Comparison of ENCODE assay signal across 16 cellular contexts in the genomic region with DNA sequence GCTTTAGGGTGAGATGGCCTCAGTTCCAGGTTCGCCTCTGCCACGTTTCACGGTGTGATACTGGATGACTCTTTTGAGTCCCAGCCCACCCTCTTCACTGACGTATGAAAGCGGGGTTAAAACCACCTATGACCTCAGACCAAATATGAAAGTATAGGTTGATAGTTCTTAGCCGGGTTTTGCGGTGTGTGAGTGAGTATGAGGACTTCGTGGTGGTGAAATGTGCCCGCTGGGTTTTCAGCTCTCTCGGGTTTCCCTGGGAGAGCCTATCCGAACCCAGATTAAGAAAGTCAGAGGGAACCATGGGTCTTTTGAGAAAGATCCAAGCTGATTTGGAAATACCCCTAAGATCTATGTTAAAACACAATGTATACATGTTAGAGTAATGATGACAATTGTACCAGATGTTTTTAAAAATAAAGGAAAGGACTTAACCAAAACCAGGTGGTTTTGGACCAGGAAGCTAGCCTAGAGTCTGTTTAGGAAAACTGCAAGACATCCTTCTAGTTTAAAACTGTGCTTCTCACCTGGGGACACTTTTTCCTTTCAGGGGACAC. TPM values are rescaled to one million over a fixed set of nuclear protein-coding genes. Genes with fewer than 3 reads are reported as not detected.
DNase-seq lines count a peak whose midpoint lies in the region; ATAC-seq and TF ChIP-seq lines count a peak whose summit lies in the region.
"Had no signal": no experiment of that assay in that cellular context is flagged by ENCODE, and none has a peak within 500 bp of the region (broad histone marks: within the 10 kb centered on the region; RNA-seq: fewer than 3 reads in every experiment).

No MANE protein-coding gene starts in this region.

- H3K9me3 Mint-ChIP-seq in CD8-positive, alpha-beta T cell: no peaks in the 10 kb centered on the region
- H3K9me3 Mint-ChIP-seq in central memory CD8-positive, alpha-beta T cell: no peaks in the 10 kb centered on the region
- H3K9me3 Mint-ChIP-seq: activated CD4-positive, alpha-beta T cell treated with anti-CD3 and anti-CD28 coated beads, Interleukin-2, amount 10 ng/mL, durations not matched to agents 24 days and 14 days had no signal

- peak; percentile 74 for ATAC-seq in CD8-positive, alpha-beta T cell
- ATAC-seq in HG02885 (IDR thresholded peaks at IDR 0.05; ENCODE audit: poor library complexity, unreplicated experiment): peak; percentile 66
- peak; percentile 80 for ATAC-seq in central memory CD8-positive, alpha-beta T cell (replicated peaks; ENCODE audit: extremely low read depth, poor library complexity, severe bottlenecking)

- H3K27ac ChIP-seq in CD8-positive, alpha-beta T cell (ENCODE audit: low read depth, low read length): no peak overlapping the region
- H3K27ac ChIP-seq in neuronal stem cell (replicated peaks; ENCODE audit: low read length): no peak overlapping the region
- H3K27ac ChIP-seq in trophoblast cell (ENCODE audit: low read depth, low read length): no peak overlapping the region
- no peak overlapping the region for H3K27ac ChIP-seq in effector memory CD4-positive, alpha-beta T cell (ENCODE audit: insufficient read depth, low read length, poor library complexity, severe bottlenecking)
- H3K27ac ChIP-seq: KMS-11, left ventricle myocardium inferior, tibial artery had no signal

- H2BK120ac ChIP-seq in neuronal stem cell (ENCODE audit: low read depth, low read length) (no peak overlapping the region), trophoblast cell (ENCODE audit: insufficient read depth, low read length, poor library complexity) (no peak overlapping the region)

- TF ChIP-seq CTCF in CD8-positive, alpha-beta T cell (IDR thresholded peaks at IDR 0.05): no peak

- no peak overlapping the region for H3K18ac ChIP-seq in neuronal stem cell (ENCODE audit: low read length)
- H3K18ac ChIP-seq in trophoblast cell (ENCODE audit: low read length): no peak overlapping the region

- peaks cover 25% of the 10 kb centered on the region for H3K4me1 Mint-ChIP-seq in CD8-positive, alpha-beta T cell (ENCODE audit: low read depth)
- peaks cover 49% of the 10 kb centered on the region for H3K4me1 Mint-ChIP-seq in central memory CD8-positive, alpha-beta T cell

- no peak overlapping the region for H2BK15ac ChIP-seq in neuronal stem cell (ENCODE audit: low read length)

- no peak overlapping the region for H3K4me2 ChIP-seq in neuronal stem cell (ENCODE audit: insufficient read depth, low read length, poor library complexity, severe bottlenecking)
- H3K4me2 ChIP-seq in trophoblast cell (ENCODE audit: low read length): no peak overlapping the region
- H3K4me2 ChIP-seq: KMS-11 had no signal

- no peaks in the 10 kb centered on the region for H3K27me3 Mint-ChIP-seq in CD8-positive, alpha-beta T cell (ENCODE audit: low read depth)
- no peaks in the 10 kb centered on the region for H3K27me3 Mint-ChIP-seq in central memory CD8-positive, alpha-beta T cell
- H3K27me3 Mint-ChIP-seq: activated CD4-positive, alpha-beta T cell treated with anti-CD3 and anti-CD28 coated beads, Interleukin-2, amount 10 ng/mL, durations not matched to agents 24 days and 14 days had no signal

- H3K4me1 ChIP-seq in CD8-positive, alpha-beta T cell (ENCODE audit: insufficient read depth, low read length): no peaks in the 10 kb centered on the region
- H3K4me1 ChIP-seq in neuronal stem cell (ENCODE audit: control insufficient read depth in 2 of 2, insufficient read depth in 1 of 2, low read depth in 1 of 2, low read length in 2 of 2) (peaks cover 0 to 8% of the 10 kb centered on the region in 2 donors), trophoblast cell (ENCODE audit: control insufficient read depth in 1 of 2, insufficient read depth in 2 of 2, low read length in 2 of 2) (peaks cover 9 to 16% of the 10 kb centered on the region in 2 experiments)
- H3K4me1 ChIP-seq in effector memory CD4-positive, alpha-beta T cell (ENCODE audit: control insufficient read depth, insufficient read depth, low read length, poor library complexity, severe bottlenecking): no peaks in the 10 kb centered on the region
- H3K4me1 ChIP-seq: tibial artery had no signal

- CTCF ChIA-PET in CD8-positive, alpha-beta T cell (lab: Charles Lee): interaction anchor here (1.5 kb wide), 1 partner anchor 19 kb away, joined by 5 read pairs; no protein-coding TSS in a partner anchor

- H3K9ac ChIP-seq in neuronal stem cell (ENCODE audit: low read depth, low read length, poor library complexity) (no peak overlapping the region), trophoblast cell (ENCODE audit: low read length) (no peak overlapping the region)
- H3K9ac ChIP-seq: KMS-11 had no signal

- no peaks in the 10 kb centered on the region for H3K79me2 ChIP-seq in trophoblast cell (ENCODE audit: control insufficient read depth, insufficient read depth, low read length, poor library complexity)

- H3K36me3 Mint-ChIP-seq in CD8-positive, alpha-beta T cell: peaks cover 68% of the 10 kb centered on the region
- H3K36me3 Mint-ChIP-seq in central memory CD8-positive, alpha-beta T cell (ENCODE audit: insufficient read depth): peaks cover 12% of the 10 kb centered on the region

- H3K4me3 ChIP-seq in CD8-positive, alpha-beta T cell (ENCODE audit: low read depth, low read length): no peak overlapping the region
- H3K4me3 ChIP-seq in neuronal stem cell (ENCODE audit: low read length in 2 of 2): no peak overlapping the region
- no peak overlapping the region for H3K4me3 ChIP-seq in trophoblast cell (ENCODE audit: low read depth, low read length)
- no peak overlapping the region for H3K4me3 ChIP-seq in effector memory CD4-positive, alpha-beta T cell (ENCODE audit: insufficient read depth, low read depth, low read length, poor library complexity, severe bottlenecking)
- H3K4me3 ChIP-seq: adrenal gland, left ventricle myocardium inferior, tibial artery had no signal

- H2AK5ac ChIP-seq in neuronal stem cell (ENCODE audit: low read depth, low read length) (no peak overlapping the region), trophoblast cell (ENCODE audit: low read length) (no peak overlapping the region)

- no peaks in the 10 kb centered on the region for H3K27me3 ChIP-seq in CD8-positive, alpha-beta T cell (ENCODE audit: insufficient read depth, low read length)
- H3K27me3 ChIP-seq in neuronal stem cell (ENCODE audit: control insufficient read depth in 3 of 3, insufficient read depth in 3 of 3, low read depth in 1 of 3, low read length in 3 of 3) (no peaks in the 10 kb centered on the region), trophoblast cell (ENCODE audit: insufficient read depth, low read length) (no peaks in the 10 kb centered on the region)
- H3K27me3 ChIP-seq in effector memory CD4-positive, alpha-beta T cell (replicated peaks; ENCODE audit: control insufficient read depth, insufficient read depth, low read length, poor library complexity, severe bottlenecking): no peaks in the 10 kb centered on the region
- H3K27me3 ChIP-seq: adrenal gland, BE2C, tibial artery had no signal

- peak overlapping the region; percentile 74 for H3K27ac Mint-ChIP-seq in CD8-positive, alpha-beta T cell
- peak overlapping the region; percentile 79 for H3K27ac Mint-ChIP-seq in central memory CD8-positive, alpha-beta T cell (ENCODE audit: low read depth)
- H3K27ac Mint-ChIP-seq: activated CD4-positive, alpha-beta T cell treated with anti-CD3 and anti-CD28 coated beads, Interleukin-2, amount 10 ng/mL, durations not matched to agents 24 days and 14 days had no signal

- peak overlapping the region; percentile 5 for H3K23ac ChIP-seq in neuronal stem cell (ENCODE audit: low read depth, low read length, poor library complexity)
- H3K23ac ChIP-seq in trophoblast cell (ENCODE audit: low read length): no peak overlapping the region

- H3K79me1 ChIP-seq in neuronal stem cell (ENCODE audit: low read depth, low read length): no peaks in the 10 kb centered on the region
- H3K79me1 ChIP-seq in trophoblast cell (ENCODE audit: low read length): no peaks in the 10 kb centered on the region

- H2AFZ ChIP-seq in neuronal stem cell (ENCODE audit: low read length) (no peak overlapping the region), trophoblast cell (ENCODE audit: insufficient read depth, low read length, poor library complexity) (no peak overlapping the region)

- peak in 4 of 7 experiments; percentile 7 to 61 (median 32) for DNase-seq in CD8-positive, alpha-beta T cell
- peak in 1 of 2 donors; percentile 26 for DNase-seq in central memory CD8-positive, alpha-beta T cell (ENCODE audit: low spot score in 2 of 2)
- DNase-seq in neuronal stem cell (ENCODE audit: low spot score) (no peak), trophoblast cell (no peak)
- no peak for DNase-seq in effector memory CD4-positive, alpha-beta T cell
- DNase-seq in stimulated activated naive CD4-positive, alpha-beta T cell (lab: John Stamatoyannopoulos, UW): no peak
- DNase-seq: activated CD4-positive, alpha-beta T cell treated with anti-CD3 and anti-CD28 coated beads, Interleukin-2, amount 10 ng/mL, durations not matched to agents 24 days and 14 days; BE2C; left ventricle myocardium inferior; NCI-H2081 treated with DMSO at 0.1 percent for 48 hours; nucleus accumbens; stimulated activated CD4-positive, alpha-beta T cell treated with anti-CD3 and anti-CD28 coated beads, Interleukin-12 subunit alpha, Interleukin-12 subunit beta, amount 100 ng/mL, for 4 hours had no signal

- no peaks in the 10 kb centered on the region for H3K9me3 ChIP-seq in CD8-positive, alpha-beta T cell (ENCODE audit: low read length)
- H3K9me3 ChIP-seq in neuronal stem cell (replicated peaks in 1 of 2; ENCODE audit: control insufficient read depth in 2 of 2, insufficient read depth in 1 of 2, low read depth in 1 of 2, low read length in 2 of 2) (no peaks in the 10 kb centered on the region), trophoblast cell (ENCODE audit: insufficient read depth, low read depth, low read length) (peaks cover 1% of the 10 kb centered on the region)
- H3K9me3 ChIP-seq in effector memory CD4-positive, alpha-beta T cell (ENCODE audit: control insufficient read depth, low read length): no peaks in the 10 kb centered on the region
- H3K9me3 ChIP-seq: adrenal gland, BE2C, left ventricle myocardium inferior, tibial artery had no signal

- no peak overlapping the region for H3K4me3 Mint-ChIP-seq in CD8-positive, alpha-beta T cell
- no peak overlapping the region for H3K4me3 Mint-ChIP-seq in central memory CD8-positive, alpha-beta T cell
- H3K4me3 Mint-ChIP-seq: activated CD4-positive, alpha-beta T cell treated with anti-CD3 and anti-CD28 coated beads, Interleukin-2, amount 10 ng/mL, durations not matched to agents 24 days and 14 days had no signal

- H4K8ac ChIP-seq in neuronal stem cell (ENCODE audit: low read depth, low read length): no peak overlapping the region
- H4K8ac ChIP-seq in trophoblast cell (ENCODE audit: low read depth, low read length): no peak overlapping the region

- H3K14ac ChIP-seq in neuronal stem cell (ENCODE audit: low read length) (no peak overlapping the region), trophoblast cell (ENCODE audit: low read length) (no peak overlapping the region)

- POLR2A ChIA-PET in CD8-positive, alpha-beta T cell (lab: Charles Lee): interaction anchor here (1.3 kb wide), 1 partner anchor 25 kb away, joined by 3 read pairs; a partner anchor contains a TSS

- intact Hi-C loops in CD8-positive, alpha-beta T cell (cut with DNase I, micrococcal nuclease): no loop called here

- WGBS in neuronal stem cell (ENCODE audit: extremely low coverage in 2 of 2, insufficient read length in 2 of 2, insufficient replicate concordance in 1 of 2), 2 donors: no CpG with 5 or more reads among the region's 11 CpGs
- no CpG with 5 or more reads among the region's 11 CpGs for WGBS in trophoblast cell (ENCODE audit: extremely low coverage, insufficient coverage, insufficient read length)

- no peak overlapping the region for H2BK5ac ChIP-seq in neuronal stem cell (ENCODE audit: low read length)
- H2BK5ac ChIP-seq in trophoblast cell (ENCODE audit: low read depth, low read length, poor library complexity): no peak overlapping the region

- H4K91ac ChIP-seq in neuronal stem cell (ENCODE audit: low read depth, low read length, poor library complexity) (no peak overlapping the region), trophoblast cell (ENCODE audit: low read depth, low read length) (no peak overlapping the region)

- H3K36me3 ChIP-seq in CD8-positive, alpha-beta T cell (ENCODE audit: insufficient read depth, low read length): no peaks in the 10 kb centered on the region
- peaks cover 3 to 15% of the 10 kb centered on the region in 2 donors for H3K36me3 ChIP-seq in neuronal stem cell (replicated peaks in 1 of 2; ENCODE audit: control insufficient read depth in 2 of 2, insufficient read depth in 2 of 2, low read length in 2 of 2)
- peaks cover 6% of the 10 kb centered on the region in 2 experiments for H3K36me3 ChIP-seq in trophoblast cell (ENCODE audit: control insufficient read depth in 1 of 2, insufficient read depth in 2 of 2, low read length in 2 of 2)
- peaks cover 27% of the 10 kb centered on the region for H3K36me3 ChIP-seq in effector memory CD4-positive, alpha-beta T cell (ENCODE audit: control insufficient read depth, insufficient read depth, low read length)
- H3K36me3 ChIP-seq: adrenal gland, BE2C had no signal

- H2BK12ac ChIP-seq in neuronal stem cell (ENCODE audit: low read length) (no peak overlapping the region), trophoblast cell (ENCODE audit: low read length) (no peak overlapping the region)

- no peak overlapping the region for H3K4ac ChIP-seq in neuronal stem cell (ENCODE audit: low read length)
- no peak overlapping the region for H3K4ac ChIP-seq in trophoblast cell (ENCODE audit: low read depth, low read length)

- H4K12ac ChIP-seq in trophoblast cell (ENCODE audit: low read depth, low read length): no peak overlapping the region

RNA-seq across cellular contexts. Expression of a gene that starts 25.8 kb away (rescaled TPM):
- total RNA-seq in CD8-positive, alpha-beta T cell: 1 to 10 TPM; 2.8 to 3.7 TPM
- polyA plus RNA-seq in neuronal stem cell (2013, experiment 1 of 2): 12.7 TPM
- 11.2 TPM for polyA plus RNA-seq in neuronal stem cell (2013, experiment 2 of 2)
- polyA plus RNA-seq in trophoblast cell (2013): 16.1 and 17.5 TPM in 2 replicates

RNA-seq across cellular contexts. Expression of a gene that starts 25.9 kb away (rescaled TPM):
- 1 to 10 TPM; 7.3 to 7.5 TPM for total RNA-seq in CD8-positive, alpha-beta T cell
- 21.3 TPM for polyA plus RNA-seq in neuronal stem cell (2013, experiment 1 of 2)
- polyA plus RNA-seq in neuronal stem cell (2013, experiment 2 of 2): 21.8 TPM
- 11.2 and 12.2 TPM in 2 replicates for polyA plus RNA-seq in trophoblast cell (2013)

RNA-seq across cellular contexts. Expression of a gene that starts 46.8 kb away (rescaled TPM):
- 1 to 10 TPM; 6.7 to 7.9 TPM for total RNA-seq in CD8-positive, alpha-beta T cell
- polyA plus RNA-seq in neuronal stem cell (2013, experiment 1 of 2): 4.2 TPM
- polyA plus RNA-seq in neuronal stem cell (2013, experiment 2 of 2): 4.2 TPM
- 6.7 and 7.5 TPM in 2 replicates for polyA plus RNA-seq in trophoblast cell (2013)

Comparison
In these comparisons a context has a peak if more than half of its experiments do, and no peak if none do; other contexts are left out.
1. DNase-seq: peak in CD8-positive, alpha-beta T cell (4 of 7); none in neuronal stem cell (single experiment), trophoblast cell (0 of 2), effector memory CD4-positive, alpha-beta T cell (0 of 3) and stimulated activated naive CD4-positive, alpha-beta T cell (0 of 6).
2. Peak in every context shown above with its lines, with median percentiles within 50 percentile points of each other: ATAC-seq.